24 cellular contexts compared by ENCODE assay signal in the genomic region with DNA sequence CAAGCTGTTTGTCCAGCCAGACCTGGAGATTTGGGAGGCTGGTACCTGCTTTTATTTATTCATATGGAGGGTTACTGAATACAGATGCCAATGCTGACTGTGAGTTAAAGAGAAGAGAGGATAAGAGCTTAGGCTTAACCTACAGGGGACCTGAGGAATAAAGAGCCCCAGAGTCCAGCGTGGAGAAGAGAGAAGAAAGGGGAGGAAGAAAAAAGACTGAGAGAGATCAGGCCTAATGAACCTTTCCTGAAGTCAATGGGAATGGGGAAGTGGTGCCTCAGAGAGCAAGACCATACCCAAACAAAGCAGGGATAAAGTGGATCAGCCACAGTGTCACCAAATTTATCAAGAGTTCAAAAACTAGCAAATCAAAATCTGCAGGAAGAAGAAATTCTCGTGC.
"Had no signal": no experiment of that assay in that cellular context is flagged by ENCODE, and none has a peak within 500 bp of the region (broad histone marks: within the 10 kb centered on the region; RNA-seq: fewer than 3 reads in every experiment).

No MANE protein-coding gene starts in this region.

- DNase-seq: colonic mucosa; foreskin fibroblast; gastrocnemius medialis; head of caudate nucleus; midbrain; naive thymus-derived CD4-positive, alpha-beta T cell; pancreas; retina; right lobe of liver; small intestine; stimulated activated CD4-positive, alpha-beta T cell treated with anti-CD3 and anti-CD28 coated beads, Interleukin-15, amount 100 ng/mL, for 24 hours; stimulated activated CD4-positive, alpha-beta T cell treated with anti-CD3 and anti-CD28 coated beads, Interleukin-2, amount 100 ng/mL, for 48 hours; stimulated activated CD8-positive, alpha-beta memory T cell treated with anti-CD3 and anti-CD28 coated beads, Interleukin-4, amount 100 ng/mL, for 48 hours; stimulated activated naive CD4-positive, alpha-beta T cell; stomach; thyroid gland; trophoblast cell had no signal

- ATAC-seq: esophagus mucosa; gastrocnemius medialis; naive thymus-derived CD4-positive, alpha-beta T cell; pancreas; right lobe of liver had no signal

- H3K9me3 ChIP-seq: colonic mucosa, gastrocnemius medialis, neutrophil, pancreas, right lobe of liver, stomach, thyroid gland, vagina had no signal

- H3K27me3 Mint-ChIP-seq: dendritic cell treated with granulocyte-macrophage colony-stimulating factor and Interleukin-4, amounts not matched to agents 40 ng/mL and 50 ng/mL, for 4 days; naive thymus-derived CD4-positive, alpha-beta T cell had no signal

- H3K27me3 ChIP-seq: colonic mucosa, gastrocnemius medialis, neutrophil, pancreas, right lobe of liver, stomach, thyroid gland, vagina had no signal

- H3K9me3 Mint-ChIP-seq: dendritic cell treated with granulocyte-macrophage colony-stimulating factor and Interleukin-4, amounts not matched to agents 40 ng/mL and 50 ng/mL, for 4 days; nephron had no signal

- H3K4me1 Mint-ChIP-seq: naive thymus-derived CD4-positive, alpha-beta T cell; nephron had no signal

- H3K27ac Mint-ChIP-seq: dendritic cell treated with granulocyte-macrophage colony-stimulating factor and Interleukin-4, amounts not matched to agents 40 ng/mL and 50 ng/mL, for 4 days; naive thymus-derived CD4-positive, alpha-beta T cell; nephron had no signal

- H3K4me3 Mint-ChIP-seq: dendritic cell treated with granulocyte-macrophage colony-stimulating factor and Interleukin-4, amounts not matched to agents 40 ng/mL and 50 ng/mL, for 4 days; naive thymus-derived CD4-positive, alpha-beta T cell; nephron had no signal

- H3K36me3 Mint-ChIP-seq: naive thymus-derived CD4-positive, alpha-beta T cell had no signal

- H3K27ac ChIP-seq: colonic mucosa, gastrocnemius medialis, neutrophil, pancreas, right lobe of liver, stomach, thyroid gland, vagina had no signal

- H3K4me3 ChIP-seq: colonic mucosa, gastrocnemius medialis, lung, pancreas, right lobe of liver, stomach, thyroid gland, vagina had no signal

- FAIRE-seq: keratinocyte, pancreas, small intestine had no signal

- H3K36me3 ChIP-seq: colonic mucosa, gastrocnemius medialis, neutrophil, pancreas, right lobe of liver, stomach, thyroid gland, vagina had no signal

- H3K4me1 ChIP-seq: colonic mucosa, gastrocnemius medialis, pancreas, right lobe of liver, stomach, thyroid gland, vagina had no signal
